ENCODE assay signal across 1 cellular context in genomic region chr1:45584351-45585109, GRCh38.
A peak's percentile ranks its signal among the peaks of the same experiment; 100 is the strongest.
TF ChIP-seq lines count a peak whose summit lies in the region.

No MANE protein-coding gene starts in this region.

TF ChIP-seq in K562, 482 proteins besides CTCF, POLR2A, EP300 and RAD21 (continued from another document):
- TF ChIP-seq AFF4 (CRISPR knock-in tag; IDR thresholded peaks at IDR 0.05), result peak; percentile 87
- no peak for TF ChIP-seq POLR3A (IDR thresholded peaks at IDR 0.05; ENCODE audit: borderline replicate concordance, extremely low read depth, insufficient read depth, insufficient read length)
- TF ChIP-seq GTF2E2 (tag; IDR thresholded peaks at IDR 0.05), result no peak; the same call in 1 of the 2 replicates
- TF ChIP-seq ZNF280B (CRISPR knock-in tag; IDR thresholded peaks at IDR 0.05), result no peak
- peak; percentile 40; the same call in 1 of the 2 replicates for TF ChIP-seq IRF1 (CRISPR knock-in tag; IDR thresholded peaks at IDR 0.05; ENCODE audit: borderline replicate concordance)
- TF ChIP-seq DEAF1 (CRISPR knock-in tag; IDR thresholded peaks at IDR 0.05), result no peak
- TF ChIP-seq NCOA1 (IDR thresholded peaks at IDR 0.05; ENCODE audit: low read depth), result no peak
- no peak for TF ChIP-seq BACH1 (tag; IDR thresholded peaks at IDR 0.05)
- TF ChIP-seq ELK3 (CRISPR knock-in tag; IDR thresholded peaks at IDR 0.05), result no peak
- no peak for TF ChIP-seq SMAD3 (CRISPR knock-in tag; conservative IDR thresholded peaks at IDR 0.05)
- no peak for TF ChIP-seq ZNF134 (CRISPR knock-in tag; conservative IDR thresholded peaks at IDR 0.05)
- peak; percentile 63 to 91; a peak in 2 of 4 replicates for TF ChIP-seq SIN3A (IDR thresholded peaks at IDR 0.05; ENCODE audit: borderline replicate concordance in 2 of 2, control insufficient read depth in 1 of 2, low read depth in 2 of 2, low read length in 2 of 2)
- no peak for TF ChIP-seq SETDB1 (IDR thresholded peaks at IDR 0.05; ENCODE audit: low read length)
- no peak for TF ChIP-seq ZNF174 (CRISPR knock-in tag; IDR thresholded peaks at IDR 0.05)
- TF ChIP-seq KAT8 (IDR thresholded peaks at IDR 0.05; ENCODE audit: low read depth), result no peak
- TF ChIP-seq THRA (IDR thresholded peaks at IDR 0.05), result no peak
- peak in 1 of 2 experiments; percentile 91; a peak in 2 of 4 replicates for TF ChIP-seq HDAC1 (IDR thresholded peaks at IDR 0.05)
- TF ChIP-seq ZSCAN29 (IDR thresholded peaks at IDR 0.05), result no peak
- TF ChIP-seq ZNF445 (CRISPR knock-in tag; IDR thresholded peaks at IDR 0.05; ENCODE audit: low read depth), result no peak
- TF ChIP-seq L3MBTL2 (IDR thresholded peaks at IDR 0.05), result peak; percentile 84
- no peak for TF ChIP-seq ZNF253 (CRISPR knock-in tag; conservative IDR thresholded peaks at IDR 0.05)
- no peak for TF ChIP-seq PRMT5 (CRISPR knock-in tag; IDR thresholded peaks at IDR 0.05)
- TF ChIP-seq PHB (CRISPR knock-in tag; IDR thresholded peaks at IDR 0.05), result no peak
- no peak for TF ChIP-seq ZNF395 (CRISPR knock-in tag; IDR thresholded peaks at IDR 0.05)
- TF ChIP-seq EHMT2 (IDR thresholded peaks at IDR 0.05), result no peak
- peak; percentile 73; the same call in 1 of the 2 replicates for TF ChIP-seq ZC3H4 (CRISPR knock-in tag; IDR thresholded peaks at IDR 0.05; ENCODE audit: borderline replicate concordance)
- no peak for TF ChIP-seq ILK (tag; IDR thresholded peaks at IDR 0.05; ENCODE audit: borderline replicate concordance, low read depth)
- TF ChIP-seq IFI16 (CRISPR knock-in tag; IDR thresholded peaks at IDR 0.05), result no peak
- TF ChIP-seq YY1 (IDR thresholded peaks at IDR 0.05; ENCODE audit: borderline replicate concordance in 1 of 3, control insufficient read depth in 1 of 3, extremely low read depth in 1 of 3, insufficient read depth in 3 of 3, insufficient read length in 1 of 3, insufficient replicate concordance in 2 of 3, low read depth in 1 of 3, low read length in 2 of 3), result peak; percentile 75 to 92 (median 88)
- no peak for TF ChIP-seq TEAD2 (tag; IDR thresholded peaks at IDR 0.05)
- no peak for TF ChIP-seq RUNX1 (IDR thresholded peaks at IDR 0.05; ENCODE audit: low read depth)
- no peak for TF ChIP-seq HSF4 (CRISPR knock-in tag; IDR thresholded peaks at IDR 0.05; ENCODE audit: borderline replicate concordance)
- TF ChIP-seq GABPB2 (CRISPR knock-in tag; conservative IDR thresholded peaks at IDR 0.05), result 0 out of 2 replicates have a peak, but pooled peaks have one; percentile 70
- TF ChIP-seq CBFB (CRISPR knock-in tag; IDR thresholded peaks at IDR 0.05), result peak; percentile 87; the same call in 1 of the 2 replicates
- TF ChIP-seq PBX2 (CRISPR knock-in tag; IDR thresholded peaks at IDR 0.05; ENCODE audit: low read depth), result no peak
- TF ChIP-seq PBX2 (tag; conservative IDR thresholded peaks at IDR 0.05; ENCODE audit: low read depth), result 0 out of 2 replicates have a peak, but pooled peaks have one; percentile 25
- TF ChIP-seq TFAM (CRISPR knock-in tag; conservative IDR thresholded peaks at IDR 0.05), result no peak
